In the genomic region with DNA sequence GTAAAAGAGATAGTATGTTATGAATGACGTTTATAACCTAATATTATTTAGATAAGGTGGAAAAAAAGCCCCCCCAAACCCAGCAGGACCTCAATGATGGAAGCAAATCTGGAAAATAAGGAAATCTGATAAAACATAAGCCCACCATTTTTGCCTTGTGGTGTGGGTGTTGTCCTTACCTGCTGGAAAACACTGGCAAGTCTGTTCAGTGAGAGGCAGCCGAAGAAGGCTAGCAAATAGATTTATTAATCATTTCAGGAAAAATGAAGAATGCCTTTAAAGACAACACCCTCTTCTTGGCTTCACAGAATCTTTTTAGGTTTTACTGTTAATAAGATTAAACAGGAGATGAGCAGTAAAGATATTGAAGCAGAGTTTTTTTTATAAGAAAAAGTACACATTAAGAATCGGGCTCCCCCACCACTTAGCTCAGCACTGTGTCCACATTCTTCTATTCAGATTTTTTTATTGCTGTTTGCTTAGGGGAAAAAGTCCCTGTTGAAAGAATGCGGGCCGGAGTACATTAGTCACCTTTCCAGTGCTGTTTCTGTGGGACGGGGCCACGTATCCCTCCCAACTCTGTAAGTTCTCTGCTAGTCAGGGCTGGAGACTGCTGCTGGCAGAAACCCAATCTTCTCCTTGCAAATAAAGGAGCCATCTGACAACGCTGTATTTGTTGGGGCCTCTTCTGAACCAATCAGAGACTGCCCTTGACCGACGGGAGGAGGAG, we compare ENCODE assay signal across 1 cellular context.
TF ChIP-seq lines count a peak whose summit lies in the region.

No MANE protein-coding gene starts in this region.

TF ChIP-seq in HEK293, 187 proteins besides CTCF, POLR2A, EP300 and RAD21 (continued from another document and continues in another):
- TF ChIP-seq, protein P1, sequence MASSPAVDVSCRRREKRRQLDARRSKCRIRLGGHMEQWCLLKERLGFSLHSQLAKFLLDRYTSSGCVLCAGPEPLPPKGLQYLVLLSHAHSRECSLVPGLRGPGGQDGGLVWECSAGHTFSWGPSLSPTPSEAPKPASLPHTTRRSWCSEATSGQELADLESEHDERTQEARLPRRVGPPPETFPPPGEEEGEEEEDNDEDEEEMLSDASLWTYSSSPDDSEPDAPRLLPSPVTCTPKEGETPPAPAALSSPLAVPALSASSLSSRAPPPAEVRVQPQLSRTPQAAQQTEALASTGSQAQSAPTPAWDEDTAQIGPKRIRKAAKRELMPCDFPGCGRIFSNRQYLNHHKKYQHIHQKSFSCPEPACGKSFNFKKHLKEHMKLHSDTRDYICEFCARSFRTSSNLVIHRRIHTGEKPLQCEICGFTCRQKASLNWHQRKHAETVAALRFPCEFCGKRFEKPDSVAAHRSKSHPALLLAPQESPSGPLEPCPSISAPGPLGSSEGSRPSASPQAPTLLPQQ (tag by site-specific recombination; IDR thresholded peaks at IDR 0.05), result peak; percentile 15; the same call in 1 of the 2 replicates
- TF ChIP-seq ZNF843 (tag by site-specific recombination; IDR thresholded peaks at IDR 0.05), result no peak
- TF ChIP-seq, protein P2, sequence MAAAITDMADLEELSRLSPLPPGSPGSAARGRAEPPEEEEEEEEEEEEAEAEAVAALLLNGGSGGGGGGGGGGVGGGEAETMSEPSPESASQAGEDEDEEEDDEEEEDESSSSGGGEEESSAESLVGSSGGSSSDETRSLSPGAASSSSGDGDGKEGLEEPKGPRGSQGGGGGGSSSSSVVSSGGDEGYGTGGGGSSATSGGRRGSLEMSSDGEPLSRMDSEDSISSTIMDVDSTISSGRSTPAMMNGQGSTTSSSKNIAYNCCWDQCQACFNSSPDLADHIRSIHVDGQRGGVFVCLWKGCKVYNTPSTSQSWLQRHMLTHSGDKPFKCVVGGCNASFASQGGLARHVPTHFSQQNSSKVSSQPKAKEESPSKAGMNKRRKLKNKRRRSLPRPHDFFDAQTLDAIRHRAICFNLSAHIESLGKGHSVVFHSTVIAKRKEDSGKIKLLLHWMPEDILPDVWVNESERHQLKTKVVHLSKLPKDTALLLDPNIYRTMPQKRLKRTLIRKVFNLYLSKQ (tag by site-specific recombination; IDR thresholded peaks at IDR 0.05; ENCODE audit: borderline replicate concordance), result no peak
- TF ChIP-seq, protein P3, sequence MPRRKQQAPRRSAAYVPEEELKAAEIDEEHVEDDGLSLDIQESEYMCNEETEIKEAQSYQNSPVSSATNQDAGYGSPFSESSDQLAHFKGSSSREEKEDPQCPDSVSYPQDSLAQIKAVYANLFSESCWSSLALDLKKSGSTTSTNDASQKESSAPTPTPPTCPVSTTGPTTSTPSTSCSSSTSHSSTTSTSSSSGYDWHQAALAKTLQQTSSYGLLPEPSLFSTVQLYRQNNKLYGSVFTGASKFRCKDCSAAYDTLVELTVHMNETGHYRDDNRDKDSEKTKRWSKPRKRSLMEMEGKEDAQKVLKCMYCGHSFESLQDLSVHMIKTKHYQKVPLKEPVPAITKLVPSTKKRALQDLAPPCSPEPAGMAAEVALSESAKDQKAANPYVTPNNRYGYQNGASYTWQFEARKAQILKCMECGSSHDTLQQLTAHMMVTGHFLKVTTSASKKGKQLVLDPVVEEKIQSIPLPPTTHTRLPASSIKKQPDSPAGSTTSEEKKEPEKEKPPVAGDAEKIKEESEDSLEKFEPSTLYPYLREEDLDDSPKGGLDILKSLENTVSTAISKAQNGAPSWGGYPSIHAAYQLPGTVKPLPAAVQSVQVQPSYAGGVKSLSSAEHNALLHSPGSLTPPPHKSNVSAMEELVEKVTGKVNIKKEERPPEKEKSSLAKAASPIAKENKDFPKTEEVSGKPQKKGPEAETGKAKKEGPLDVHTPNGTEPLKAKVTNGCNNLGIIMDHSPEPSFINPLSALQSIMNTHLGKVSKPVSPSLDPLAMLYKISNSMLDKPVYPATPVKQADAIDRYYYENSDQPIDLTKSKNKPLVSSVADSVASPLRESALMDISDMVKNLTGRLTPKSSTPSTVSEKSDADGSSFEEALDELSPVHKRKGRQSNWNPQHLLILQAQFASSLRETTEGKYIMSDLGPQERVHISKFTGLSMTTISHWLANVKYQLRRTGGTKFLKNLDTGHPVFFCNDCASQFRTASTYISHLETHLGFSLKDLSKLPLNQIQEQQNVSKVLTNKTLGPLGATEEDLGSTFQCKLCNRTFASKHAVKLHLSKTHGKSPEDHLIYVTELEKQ (tag by site-specific recombination; IDR thresholded peaks at IDR 0.05; ENCODE audit: borderline replicate concordance), result no peak
- TF ChIP-seq, protein P4, sequence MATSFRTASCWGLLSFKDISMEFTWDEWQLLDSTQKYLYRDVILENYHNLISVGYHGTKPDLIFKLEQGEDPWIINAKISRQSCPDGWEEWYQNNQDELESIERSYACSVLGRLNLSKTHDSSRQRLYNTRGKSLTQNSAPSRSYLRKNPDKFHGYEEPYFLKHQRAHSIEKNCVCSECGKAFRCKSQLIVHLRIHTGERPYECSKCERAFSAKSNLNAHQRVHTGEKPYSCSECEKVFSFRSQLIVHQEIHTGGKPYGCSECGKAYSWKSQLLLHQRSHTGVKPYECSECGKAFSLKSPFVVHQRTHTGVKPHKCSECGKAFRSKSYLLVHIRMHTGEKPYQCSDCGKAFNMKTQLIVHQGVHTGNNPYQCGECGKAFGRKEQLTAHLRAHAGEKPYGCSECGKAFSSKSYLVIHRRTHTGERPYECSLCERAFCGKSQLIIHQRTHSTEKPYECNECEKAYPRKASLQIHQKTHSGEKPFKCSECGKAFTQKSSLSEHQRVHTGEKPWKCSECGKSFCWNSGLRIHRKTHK (tag by site-specific recombination; IDR thresholded peaks at IDR 0.05), result no peak
- no peak for TF ChIP-seq OVOL3 (tag by site-specific recombination; IDR thresholded peaks at IDR 0.05)
- TF ChIP-seq ZNF202 (tag by site-specific recombination; IDR thresholded peaks at IDR 0.05; ENCODE audit: borderline replicate concordance), result no peak
- no peak for TF ChIP-seq ZBTB7A (tag by site-specific recombination; IDR thresholded peaks at IDR 0.05; ENCODE audit: low read depth)
- TF ChIP-seq, protein P5, sequence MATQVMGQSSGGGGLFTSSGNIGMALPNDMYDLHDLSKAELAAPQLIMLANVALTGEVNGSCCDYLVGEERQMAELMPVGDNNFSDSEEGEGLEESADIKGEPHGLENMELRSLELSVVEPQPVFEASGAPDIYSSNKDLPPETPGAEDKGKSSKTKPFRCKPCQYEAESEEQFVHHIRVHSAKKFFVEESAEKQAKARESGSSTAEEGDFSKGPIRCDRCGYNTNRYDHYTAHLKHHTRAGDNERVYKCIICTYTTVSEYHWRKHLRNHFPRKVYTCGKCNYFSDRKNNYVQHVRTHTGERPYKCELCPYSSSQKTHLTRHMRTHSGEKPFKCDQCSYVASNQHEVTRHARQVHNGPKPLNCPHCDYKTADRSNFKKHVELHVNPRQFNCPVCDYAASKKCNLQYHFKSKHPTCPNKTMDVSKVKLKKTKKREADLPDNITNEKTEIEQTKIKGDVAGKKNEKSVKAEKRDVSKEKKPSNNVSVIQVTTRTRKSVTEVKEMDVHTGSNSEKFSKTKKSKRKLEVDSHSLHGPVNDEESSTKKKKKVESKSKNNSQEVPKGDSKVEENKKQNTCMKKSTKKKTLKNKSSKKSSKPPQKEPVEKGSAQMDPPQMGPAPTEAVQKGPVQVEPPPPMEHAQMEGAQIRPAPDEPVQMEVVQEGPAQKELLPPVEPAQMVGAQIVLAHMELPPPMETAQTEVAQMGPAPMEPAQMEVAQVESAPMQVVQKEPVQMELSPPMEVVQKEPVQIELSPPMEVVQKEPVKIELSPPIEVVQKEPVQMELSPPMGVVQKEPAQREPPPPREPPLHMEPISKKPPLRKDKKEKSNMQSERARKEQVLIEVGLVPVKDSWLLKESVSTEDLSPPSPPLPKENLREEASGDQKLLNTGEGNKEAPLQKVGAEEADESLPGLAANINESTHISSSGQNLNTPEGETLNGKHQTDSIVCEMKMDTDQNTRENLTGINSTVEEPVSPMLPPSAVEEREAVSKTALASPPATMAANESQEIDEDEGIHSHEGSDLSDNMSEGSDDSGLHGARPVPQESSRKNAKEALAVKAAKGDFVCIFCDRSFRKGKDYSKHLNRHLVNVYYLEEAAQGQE (tag by site-specific recombination; IDR thresholded peaks at IDR 0.05), result no peak
- no peak for TF ChIP-seq KLF9 (tag by site-specific recombination; IDR thresholded peaks at IDR 0.05; ENCODE audit: low read depth)
- TF ChIP-seq, protein P6, sequence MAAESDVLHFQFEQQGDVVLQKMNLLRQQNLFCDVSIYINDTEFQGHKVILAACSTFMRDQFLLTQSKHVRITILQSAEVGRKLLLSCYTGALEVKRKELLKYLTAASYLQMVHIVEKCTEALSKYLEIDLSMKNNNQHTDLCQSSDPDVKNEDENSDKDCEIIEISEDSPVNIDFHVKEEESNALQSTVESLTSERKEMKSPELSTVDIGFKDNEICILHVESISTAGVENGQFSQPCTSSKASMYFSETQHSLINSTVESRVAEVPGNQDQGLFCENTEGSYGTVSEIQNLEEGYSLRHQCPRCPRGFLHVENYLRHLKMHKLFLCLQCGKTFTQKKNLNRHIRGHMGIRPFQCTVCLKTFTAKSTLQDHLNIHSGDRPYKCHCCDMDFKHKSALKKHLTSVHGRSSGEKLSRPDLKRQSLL (tag by site-specific recombination; IDR thresholded peaks at IDR 0.05), result no peak
- TF ChIP-seq ZNF701 (tag by site-specific recombination; IDR thresholded peaks at IDR 0.05), result no peak
- peak; percentile 69; the same call in 1 of the 2 replicates for TF ChIP-seq ZNF660 (tag by site-specific recombination; IDR thresholded peaks at IDR 0.05)
- TF ChIP-seq, protein P7, sequence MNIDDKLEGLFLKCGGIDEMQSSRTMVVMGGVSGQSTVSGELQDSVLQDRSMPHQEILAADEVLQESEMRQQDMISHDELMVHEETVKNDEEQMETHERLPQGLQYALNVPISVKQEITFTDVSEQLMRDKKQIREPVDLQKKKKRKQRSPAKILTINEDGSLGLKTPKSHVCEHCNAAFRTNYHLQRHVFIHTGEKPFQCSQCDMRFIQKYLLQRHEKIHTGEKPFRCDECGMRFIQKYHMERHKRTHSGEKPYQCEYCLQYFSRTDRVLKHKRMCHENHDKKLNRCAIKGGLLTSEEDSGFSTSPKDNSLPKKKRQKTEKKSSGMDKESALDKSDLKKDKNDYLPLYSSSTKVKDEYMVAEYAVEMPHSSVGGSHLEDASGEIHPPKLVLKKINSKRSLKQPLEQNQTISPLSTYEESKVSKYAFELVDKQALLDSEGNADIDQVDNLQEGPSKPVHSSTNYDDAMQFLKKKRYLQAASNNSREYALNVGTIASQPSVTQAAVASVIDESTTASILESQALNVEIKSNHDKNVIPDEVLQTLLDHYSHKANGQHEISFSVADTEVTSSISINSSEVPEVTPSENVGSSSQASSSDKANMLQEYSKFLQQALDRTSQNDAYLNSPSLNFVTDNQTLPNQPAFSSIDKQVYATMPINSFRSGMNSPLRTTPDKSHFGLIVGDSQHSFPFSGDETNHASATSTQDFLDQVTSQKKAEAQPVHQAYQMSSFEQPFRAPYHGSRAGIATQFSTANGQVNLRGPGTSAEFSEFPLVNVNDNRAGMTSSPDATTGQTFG (tag by site-specific recombination; IDR thresholded peaks at IDR 0.05; ENCODE audit: borderline replicate concordance), result no peak
- 0 out of 2 replicates have a peak, but pooled peaks have one; percentile 38 for TF ChIP-seq SP7 (tag by site-specific recombination; IDR thresholded peaks at IDR 0.05)
- TF ChIP-seq ZNF776 (tag by site-specific recombination; IDR thresholded peaks at IDR 0.05; ENCODE audit: borderline replicate concordance), result no peak
- TF ChIP-seq, protein P8, sequence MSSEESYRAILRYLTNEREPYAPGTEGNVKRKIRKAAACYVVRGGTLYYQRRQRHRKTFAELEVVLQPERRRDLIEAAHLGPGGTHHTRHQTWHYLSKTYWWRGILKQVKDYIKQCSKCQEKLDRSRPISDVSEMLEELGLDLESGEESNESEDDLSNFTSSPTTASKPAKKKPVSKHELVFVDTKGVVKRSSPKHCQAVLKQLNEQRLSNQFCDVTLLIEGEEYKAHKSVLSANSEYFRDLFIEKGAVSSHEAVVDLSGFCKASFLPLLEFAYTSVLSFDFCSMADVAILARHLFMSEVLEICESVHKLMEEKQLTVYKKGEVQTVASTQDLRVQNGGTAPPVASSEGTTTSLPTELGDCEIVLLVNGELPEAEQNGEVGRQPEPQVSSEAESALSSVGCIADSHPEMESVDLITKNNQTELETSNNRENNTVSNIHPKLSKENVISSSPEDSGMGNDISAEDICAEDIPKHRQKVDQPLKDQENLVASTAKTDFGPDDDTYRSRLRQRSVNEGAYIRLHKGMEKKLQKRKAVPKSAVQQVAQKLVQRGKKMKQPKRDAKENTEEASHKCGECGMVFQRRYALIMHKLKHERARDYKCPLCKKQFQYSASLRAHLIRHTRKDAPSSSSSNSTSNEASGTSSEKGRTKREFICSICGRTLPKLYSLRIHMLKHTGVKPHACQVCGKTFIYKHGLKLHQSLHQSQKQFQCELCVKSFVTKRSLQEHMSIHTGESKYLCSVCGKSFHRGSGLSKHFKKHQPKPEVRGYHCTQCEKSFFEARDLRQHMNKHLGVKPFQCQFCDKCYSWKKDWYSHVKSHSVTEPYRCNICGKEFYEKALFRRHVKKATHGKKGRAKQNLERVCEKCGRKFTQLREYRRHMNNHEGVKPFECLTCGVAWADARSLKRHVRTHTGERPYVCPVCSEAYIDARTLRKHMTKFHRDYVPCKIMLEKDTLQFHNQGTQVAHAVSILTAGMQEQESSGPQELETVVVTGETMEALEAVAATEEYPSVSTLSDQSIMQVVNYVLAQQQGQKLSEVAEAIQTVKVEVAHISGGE (tag by site-specific recombination; conservative IDR thresholded peaks at IDR 0.05; ENCODE audit: low read depth), result no peak
- TF ChIP-seq, protein P9, sequence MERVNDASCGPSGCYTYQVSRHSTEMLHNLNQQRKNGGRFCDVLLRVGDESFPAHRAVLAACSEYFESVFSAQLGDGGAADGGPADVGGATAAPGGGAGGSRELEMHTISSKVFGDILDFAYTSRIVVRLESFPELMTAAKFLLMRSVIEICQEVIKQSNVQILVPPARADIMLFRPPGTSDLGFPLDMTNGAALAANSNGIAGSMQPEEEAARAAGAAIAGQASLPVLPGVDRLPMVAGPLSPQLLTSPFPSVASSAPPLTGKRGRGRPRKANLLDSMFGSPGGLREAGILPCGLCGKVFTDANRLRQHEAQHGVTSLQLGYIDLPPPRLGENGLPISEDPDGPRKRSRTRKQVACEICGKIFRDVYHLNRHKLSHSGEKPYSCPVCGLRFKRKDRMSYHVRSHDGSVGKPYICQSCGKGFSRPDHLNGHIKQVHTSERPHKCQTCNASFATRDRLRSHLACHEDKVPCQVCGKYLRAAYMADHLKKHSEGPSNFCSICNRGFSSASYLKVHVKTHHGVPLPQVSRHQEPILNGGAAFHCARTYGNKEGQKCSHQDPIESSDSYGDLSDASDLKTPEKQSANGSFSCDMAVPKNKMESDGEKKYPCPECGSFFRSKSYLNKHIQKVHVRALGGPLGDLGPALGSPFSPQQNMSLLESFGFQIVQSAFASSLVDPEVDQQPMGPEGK (tag by site-specific recombination; IDR thresholded peaks at IDR 0.05), result peak; percentile 63
- TF ChIP-seq SETDB1 (IDR thresholded peaks at IDR 0.05; ENCODE audit: insufficient read length, low read length), result no peak
- no peak for TF ChIP-seq MEIS1 (CRISPR knock-in tag; IDR thresholded peaks at IDR 0.05; ENCODE audit: borderline replicate concordance)
- no peak for TF ChIP-seq ZNF501 (tag by site-specific recombination; IDR thresholded peaks at IDR 0.05)
- peak; percentile 93 for TF ChIP-seq ZBTB17 (tag by site-specific recombination; IDR thresholded peaks at IDR 0.05)
- TF ChIP-seq PRDM1 (tag by site-specific recombination; IDR thresholded peaks at IDR 0.05), result no peak
- TF ChIP-seq EGR2 (tag by site-specific recombination; IDR thresholded peaks at IDR 0.05; ENCODE audit: low read depth), result no peak
- TF ChIP-seq ZSCAN30 (tag by site-specific recombination; IDR thresholded peaks at IDR 0.05), result 0 out of 2 replicates have a peak, but pooled peaks have one; percentile 60
- no peak for TF ChIP-seq HOXD13 (CRISPR knock-in tag; IDR thresholded peaks at IDR 0.05; ENCODE audit: borderline replicate concordance)
- TF ChIP-seq IKZF3 (tag by site-specific recombination; IDR thresholded peaks at IDR 0.05), result peak; percentile 70
- no peak for TF ChIP-seq KLF10 (tag by site-specific recombination; IDR thresholded peaks at IDR 0.05)
